Comparison of ENCODE assay signal across 8 cellular contexts in genomic region chr10:58322072-58322834, GRCh38. TPM values are rescaled to one million over a fixed set of nuclear protein-coding genes. Genes with fewer than 3 reads are reported as not detected.
DNase-seq lines count a peak whose midpoint lies in the region; ATAC-seq and TF ChIP-seq lines count a peak whose summit lies in the region.

No MANE protein-coding gene starts in this region.

- ATAC-seq in GM21723 (IDR thresholded peaks at IDR 0.05; ENCODE audit: unreplicated experiment) (peak; percentile 82), GM23338 (no peak)

- no peaks in the 10 kb centered on the region for H3K4me1 ChIP-seq in GM23338 (ENCODE audit: insufficient read depth)

- no peak overlapping the region for H3K4me2 ChIP-seq in GM23338

- no peak overlapping the region for H3K4me3 Mint-ChIP-seq in GM23338

- no peaks in the 10 kb centered on the region; the same call in 2 of the 3 replicates for H3K4me1 Mint-ChIP-seq in GM23338

- H3K36me3 Mint-ChIP-seq in GM23338 (ENCODE audit: low read depth), result no peaks in the 10 kb centered on the region

- no peaks in the 10 kb centered on the region for H3K36me3 ChIP-seq in GM23338 (ENCODE audit: insufficient read depth)

- H3K27ac ChIP-seq in GM23338 (ENCODE audit: low read depth), result no peak overlapping the region

- H3F3A ChIP-seq in GM23338 (replicated peaks; ENCODE audit: low read depth), result no peaks in the 10 kb centered on the region

- no peak for TF ChIP-seq CTCF in GM23338 (conservative IDR thresholded peaks at IDR 0.05; ENCODE audit: low read depth in 2 of 2)

- no peaks in the 10 kb centered on the region for H3K79me2 ChIP-seq in GM23338 (replicated peaks; ENCODE audit: insufficient read depth)

- H3K9me2 ChIP-seq in GM23338 (ENCODE audit: insufficient read depth), result no peaks in the 10 kb centered on the region

- H3K27me3 Mint-ChIP-seq in GM23338 (ENCODE audit: insufficient read depth, low read depth, poor library complexity), result peaks cover 5% of the 10 kb centered on the region

- peaks cover 9% of the 10 kb centered on the region for H3K27me3 ChIP-seq in GM23338 (ENCODE audit: insufficient read depth)

- H2AFZ ChIP-seq in GM23338, result no peak overlapping the region

- no peaks in the 10 kb centered on the region for H4K20me1 ChIP-seq in GM23338 (replicated peaks; ENCODE audit: insufficient read depth)

- H3K27ac Mint-ChIP-seq in GM23338, result no peak overlapping the region

- DNase-seq in Daoy (ENCODE audit: low read depth) (peak; percentile 9), LHCN-M2 (ENCODE audit: low read depth) (peak; percentile 68), fibroblast of peridontal ligament (ENCODE audit: extremely low read depth) (peak; percentile 51), NCI-H1092 treated with DMSO at 0.1 percent for 48 hours (lab: John Stamatoyannopoulos, UW) (no peak), GM23338 (ENCODE audit: low spot score) (no peak), GM19240 (ENCODE audit: insufficient read length, low spot score) (no peak), DMS79 treated with DMSO at 0.1 percent for 48 hours (lab: John Stamatoyannopoulos, UW) (no peak)

- H3K9me3 Mint-ChIP-seq in GM23338, result no peaks in the 10 kb centered on the region

- no peak overlapping the region for H3K4me3 ChIP-seq in GM23338

TF ChIP-seq in GM23338, 12 proteins besides CTCF, POLR2A, EP300 and RAD21 (continues in another document):
- TF ChIP-seq NANOG (IDR thresholded peaks at IDR 0.05; ENCODE audit: borderline replicate concordance), result no peak
- TF ChIP-seq ETS1 (IDR thresholded peaks at IDR 0.05), result no peak
- TF ChIP-seq EZH2 (IDR thresholded peaks at IDR 0.05; ENCODE audit: low read depth, unreplicated experiment), result no peak
- TF ChIP-seq REST (IDR thresholded peaks at IDR 0.05; ENCODE audit: unreplicated experiment), result no peak
- no peak for TF ChIP-seq ZNF462 (CRISPR knock-in tag; IDR thresholded peaks at IDR 0.05)
- no peak for TF ChIP-seq EZH2phosphoT487 (IDR thresholded peaks at IDR 0.05; ENCODE audit: unreplicated experiment)
- TF ChIP-seq JUNB (IDR thresholded peaks at IDR 0.05; ENCODE audit: unreplicated experiment), result no peak
- no peak for TF ChIP-seq ZNF331 (CRISPR knock-in tag; IDR thresholded peaks at IDR 0.05; ENCODE audit: low read depth)
- no peak for TF ChIP-seq ZNF114 (CRISPR knock-in tag; IDR thresholded peaks at IDR 0.05)

RNA-seq across cellular contexts. Expression of gene UBE2D1, which starts 12.6 kb away (rescaled TPM):
- total RNA-seq in Daoy (2014; rRNA removed; shearing (Covaris generic)), result 11.7 and 15.5 TPM in 2 replicates
- total RNA-seq in LHCN-M2 (2014; rRNA removed), result 17.1 and 18.5 TPM in 2 replicates
- 6.0 TPM for polyA plus RNA-seq in LHCN-M2 (2012)
- total RNA-seq in GM23338 (2014; rRNA removed; shearing (Covaris generic)), result 39.5 and 43.3 TPM in 2 replicates
- polyA plus RNA-seq in GM23338 (2016; fragmentation: Nextera tagmentation; extraction: Ambion mirVana), result 55.5 and 64.9 TPM in 2 replicates

RNA-seq across cellular contexts. Expression of gene CISD1, which starts 53.3 kb away (rescaled TPM):
- total RNA-seq in Daoy (2014; rRNA removed; shearing (Covaris generic)), result 32.7 and 42.6 TPM in 2 replicates
- 17.8 and 21.6 TPM in 2 replicates for total RNA-seq in LHCN-M2 (2014; rRNA removed)
- polyA plus RNA-seq in LHCN-M2 (2012), result 23.9 TPM
- total RNA-seq in GM23338 (2014; rRNA removed; shearing (Covaris generic)), result 19.9 and 21.2 TPM in 2 replicates
- polyA plus RNA-seq in GM23338 (2016; fragmentation: Nextera tagmentation; extraction: Ambion mirVana), result 82.5 and 99.9 TPM in 2 replicates

RNA-seq across cellular contexts. Expression of gene IPMK, which starts 54.6 kb away (rescaled TPM):
- total RNA-seq in Daoy (2014; rRNA removed; shearing (Covaris generic)), result 3.0 and 3.9 TPM in 2 replicates
- total RNA-seq in LHCN-M2 (2014; rRNA removed), result 6.8 and 7.6 TPM in 2 replicates
- polyA plus RNA-seq in LHCN-M2 (2012), result 1.1 TPM
- total RNA-seq in GM23338 (2014; rRNA removed; shearing (Covaris generic)), result 17.6 and 17.8 TPM in 2 replicates
- 5.5 and 6.2 TPM in 2 replicates for polyA plus RNA-seq in GM23338 (2016; fragmentation: Nextera tagmentation; extraction: Ambion mirVana)

Comparison
In these comparisons a context has a peak if more than half of its experiments do, and no peak if none do; other contexts are left out.
1. DNase-seq: peak in Daoy (single experiment), LHCN-M2 (single experiment) and fibroblast of peridontal ligament (single experiment); none in NCI-H1092 treated with DMSO at 0.1 percent for 48 hours (single experiment), GM23338 (single experiment), GM19240 (single experiment) and DMS79 treated with DMSO at 0.1 percent for 48 hours (single experiment).